ENCODE assay signal across 16 cellular contexts in genomic region chr1:40899230-40899870, GRCh38. TPM values are rescaled to one million over a fixed set of nuclear protein-coding genes. Genes with fewer than 3 reads are reported as not detected.
DNase-seq lines count a peak whose midpoint lies in the region; TF ChIP-seq lines count a peak whose summit lies in the region.
"Had no signal": no experiment of that assay in that cellular context is flagged by ENCODE, and none has a peak within 500 bp of the region (broad histone marks: within the 10 kb centered on the region; RNA-seq: fewer than 3 reads in every experiment).

No MANE protein-coding gene starts in this region.

- H3K27me3 ChIP-seq in H9 (ENCODE audit: insufficient read depth, low read length) (no peaks in the 10 kb centered on the region), breast epithelium (no peaks in the 10 kb centered on the region)
- H3K27me3 ChIP-seq: uterus had no signal

- H3K4ac ChIP-seq in H9 (ENCODE audit: low read depth, low read length): no peak overlapping the region

- no peak overlapping the region for H3K56ac ChIP-seq in H9 (ENCODE audit: insufficient read length, low read depth, low read length)

- no peak for TF ChIP-seq POLR2A in breast epithelium (IDR thresholded peaks at IDR 0.05)

- H3K4me1 Mint-ChIP-seq in H9: peaks cover 11 to 14% of the 10 kb centered on the region in 2 experiments; a peak in 3 of 4 replicates
- no peaks in the 10 kb centered on the region for H3K4me1 Mint-ChIP-seq in activated CD4-positive, alpha-beta memory T cell treated with anti-CD3 and anti-CD28 coated beads for 36 hours (ENCODE audit: low read depth)

- no peak overlapping the region for H2BK5ac ChIP-seq in H9 (ENCODE audit: insufficient read length, low read length)

- H2BK12ac ChIP-seq in H9 (ENCODE audit: insufficient read length, low read depth, low read length): no peak overlapping the region

- H3K18ac ChIP-seq in H9 (ENCODE audit: insufficient read length, low read depth, low read length): peak overlapping the region; percentile 28

- no peak overlapping the region for H3K4me3 Mint-ChIP-seq in H9
- no peak overlapping the region for H3K4me3 Mint-ChIP-seq in activated CD4-positive, alpha-beta memory T cell treated with anti-CD3 and anti-CD28 coated beads for 36 hours
- H3K4me3 Mint-ChIP-seq: activated naive CD8-positive, alpha-beta T cell treated with anti-CD3 and anti-CD28 coated beads for 36 hours; activated T-cell treated with anti-CD3 and anti-CD28 coated beads, Interleukin-2, amount 50 U/mL, for 24 hours; effector memory CD8-positive, alpha-beta T cell had no signal

- peaks cover 4% of the 10 kb centered on the region; the same call in 1 of the 2 replicates for H3K27me3 Mint-ChIP-seq in H9 (ENCODE audit: low read depth)
- H3K27me3 Mint-ChIP-seq in activated CD4-positive, alpha-beta memory T cell treated with anti-CD3 and anti-CD28 coated beads for 36 hours: peaks cover 2% of the 10 kb centered on the region
- H3K27me3 Mint-ChIP-seq: activated naive CD8-positive, alpha-beta T cell treated with anti-CD3 and anti-CD28 coated beads for 36 hours; activated T-cell treated with anti-CD3 and anti-CD28 coated beads, Interleukin-2, amount 50 U/mL, for 24 hours; effector memory CD8-positive, alpha-beta T cell had no signal

- no peaks in the 10 kb centered on the region for H3K23me2 ChIP-seq in H9 (ENCODE audit: insufficient read length, low read depth, low read length, poor library complexity, severe bottlenecking)

- H2AFZ ChIP-seq in H9 (ENCODE audit: low read length): no peak overlapping the region

- no peak overlapping the region for H4K5ac ChIP-seq in H9 (ENCODE audit: insufficient read length, low read depth, low read length)

- no peaks in the 10 kb centered on the region; the same call in 1 of the 2 replicates for H3K4me1 ChIP-seq in H9 (ENCODE audit: insufficient read depth, low read length)
- peaks cover 0 to 20% of the 10 kb centered on the region in 2 donors for H3K4me1 ChIP-seq in breast epithelium
- H3K4me1 ChIP-seq: uterus had no signal

- peaks cover 3% of the 10 kb centered on the region for H3K9me3 ChIP-seq in H9 (ENCODE audit: control insufficient read depth, low read depth, low read length)
- peaks cover under 1 to 10% of the 10 kb centered on the region in 2 donors for H3K9me3 ChIP-seq in breast epithelium

- peaks cover 11 to 13% of the 10 kb centered on the region in 2 experiments for H3K9me3 Mint-ChIP-seq in H9
- H3K9me3 Mint-ChIP-seq in activated CD4-positive, alpha-beta memory T cell treated with anti-CD3 and anti-CD28 coated beads for 36 hours: peaks cover 13% of the 10 kb centered on the region

- POLR2A ChIA-PET in activated CD4-positive, alpha-beta memory T cell treated with anti-CD3 and anti-CD28 coated beads for 36 hours (lab: Charles Lee): no interaction called here

- no peak overlapping the region for H3K14ac ChIP-seq in H9 (ENCODE audit: insufficient read depth, low read length)

- H3K36me3 Mint-ChIP-seq in H9 (ENCODE audit: insufficient read depth in 1 of 3, low read depth in 3 of 3): peaks cover 7 to 10% (median 10%) of the 10 kb centered on the region in 3 experiments; a peak in 6 of 7 replicates
- H3K36me3 Mint-ChIP-seq in activated CD4-positive, alpha-beta memory T cell treated with anti-CD3 and anti-CD28 coated beads for 36 hours: peaks cover 4% of the 10 kb centered on the region
- H3K36me3 Mint-ChIP-seq: activated naive CD8-positive, alpha-beta T cell treated with anti-CD3 and anti-CD28 coated beads for 36 hours had no signal

- no peak overlapping the region for H2AK5ac ChIP-seq in H9 (ENCODE audit: insufficient read length, low read length)

- H2BK15ac ChIP-seq in H9 (ENCODE audit: low read depth, low read length): no peak overlapping the region

- DNase-seq in H9 (peak; percentile 63), breast epithelium (ENCODE audit: low spot score in 2 of 2) (peak; percentile 87 to 98), kidney tubule cell (ENCODE audit: low spot score) (peak; percentile 80), RKO (ENCODE audit: low spot score) (no peak), cortex of kidney (lab: John Stamatoyannopoulos, UW) (no peak), NCI-H1048 (lab: John Stamatoyannopoulos, UW) (no peak)
- DNase-seq in activated CD4-positive, alpha-beta memory T cell treated with anti-CD3 and anti-CD28 coated beads for 36 hours: no peak
- DNase-seq: activated CD4-positive, alpha-beta T cell treated with anti-CD3 and anti-CD28 coated beads for 4 hours; activated naive CD8-positive, alpha-beta T cell treated with anti-CD3 and anti-CD28 coated beads for 36 hours; activated T-cell treated with anti-CD3 and anti-CD28 coated beads, Interleukin-2, amount 50 U/mL, for 24 hours; effector memory CD8-positive, alpha-beta T cell; foreskin melanocyte; SHP77; T-helper 9 cell; uterus had no signal

- H3K4me2 ChIP-seq in H9 (ENCODE audit: insufficient read depth, insufficient read length, low read length): no peak overlapping the region

- peak overlapping the region in 1 of 3 donors; percentile 34 for H3K4me3 ChIP-seq in breast epithelium
- peak overlapping the region in 1 of 7 experiments; percentile 1 for H3K4me3 ChIP-seq in skin epidermis
- H3K4me3 ChIP-seq: uterus had no signal

- no peaks in the 10 kb centered on the region for H3K79me2 ChIP-seq in H9 (ENCODE audit: insufficient read depth, low read length)

- WGBS in H9 (ENCODE audit: extremely low coverage, insufficient read length, low lambda C conversion rate): no CpG with 5 or more reads among the region's 2 CpGs

- no peak overlapping the region for H2BK20ac ChIP-seq in H9 (ENCODE audit: low read depth, low read length, poor library complexity, severe bottlenecking)

- H3K79me1 ChIP-seq in H9 (ENCODE audit: insufficient read depth, low read depth, low read length, poor library complexity, severe bottlenecking): no peaks in the 10 kb centered on the region

- CTCF ChIA-PET in activated CD4-positive, alpha-beta memory T cell treated with anti-CD3 and anti-CD28 coated beads for 36 hours (lab: Charles Lee): no interaction called here

- no peak overlapping the region for H3T11ph ChIP-seq in H9 (ENCODE audit: low read length)

- no peaks in the 10 kb centered on the region for H3K36me3 ChIP-seq in breast epithelium
- H3K36me3 ChIP-seq: uterus had no signal

- intact Hi-C loops in breast epithelium (cut with DNase I; ENCODE audit: low total_unique reads): no loop called here
- intact Hi-C loops in activated CD4-positive, alpha-beta memory T cell treated with anti-CD3 and anti-CD28 coated beads for 36 hours (cut with micrococcal nuclease): no loop called here

- no peak overlapping the region for H2BK120ac ChIP-seq in H9 (ENCODE audit: low read depth, low read length, poor library complexity, severe bottlenecking)

- no peak overlapping the region for H3K23ac ChIP-seq in H9 (ENCODE audit: insufficient read length, low read depth, low read length)

- H4K91ac ChIP-seq in H9 (ENCODE audit: insufficient read length, low read depth, low read length): no peak overlapping the region

- no peaks in the 10 kb centered on the region for H4K20me1 ChIP-seq in H9 (ENCODE audit: control insufficient read depth, insufficient read depth, insufficient read length)

- TF ChIP-seq CTCF in H9 (conservative IDR thresholded peaks at IDR 0.05) (no peak), breast epithelium (IDR thresholded peaks at IDR 0.05) (no peak)

- no peak overlapping the region for H3K9ac ChIP-seq in H9 (ENCODE audit: extremely low read depth, insufficient read length, low read length)

- H4K8ac ChIP-seq in H9 (replicated peaks; ENCODE audit: insufficient read length, low read depth, low read length): no peak overlapping the region

- peak overlapping the region in 1 of 3 experiments; percentile 64; a peak in 2 of 7 replicates for H3K27ac Mint-ChIP-seq in H9
- no peak overlapping the region for H3K27ac Mint-ChIP-seq in activated CD4-positive, alpha-beta memory T cell treated with anti-CD3 and anti-CD28 coated beads for 36 hours
- H3K27ac Mint-ChIP-seq: activated naive CD8-positive, alpha-beta T cell treated with anti-CD3 and anti-CD28 coated beads for 36 hours; activated T-cell treated with anti-CD3 and anti-CD28 coated beads, Interleukin-2, amount 50 U/mL, for 24 hours; effector memory CD8-positive, alpha-beta T cell had no signal

- H3K27ac ChIP-seq in H9 (ENCODE audit: insufficient read length, low read depth, low read length): no peak overlapping the region
- peak overlapping the region; percentile 94 for H3K27ac ChIP-seq in breast epithelium
- H3K27ac ChIP-seq in skin epidermis: peak overlapping the region in 20 of 21 experiments; percentile 33 to 85 (median 74)
- H3K27ac ChIP-seq: uterus had no signal

RNA-seq across cellular contexts. Expression of gene CITED4, which starts 37.2 kb away (rescaled TPM):
- total RNA-seq in H9 (2021) (9.5 and 10.4 TPM in 2 replicates), breast epithelium (100 to 1,000 TPM in 1 of 3 donors, 10 to 100 TPM in 2; 12.2 to 136 (median 26.9) TPM)
- total RNA-seq in activated CD4-positive, alpha-beta memory T cell treated with anti-CD3 and anti-CD28 coated beads for 36 hours: 1 to 10 TPM; 1.9 to 2.1 TPM

Comparison
In these comparisons a context has a peak if more than half of its experiments do, and no peak if none do; other contexts are left out.
1. DNase-seq: peak in H9 (single experiment), breast epithelium (2 of 2) and kidney tubule cell (single experiment); none in RKO (single experiment), cortex of kidney (single experiment), activated CD4-positive, alpha-beta memory T cell treated with anti-CD3 and anti-CD28 coated beads for 36 hours (single experiment) and NCI-H1048 (single experiment).